In genomic region chr10:71241899-71242620, GRCh38 we compare ENCODE assay signal across 1 cellular context.
TF ChIP-seq lines count a peak whose summit lies in the region.

No MANE protein-coding gene starts in this region.

TF ChIP-seq in H1, 55 proteins besides CTCF, POLR2A, EP300 and RAD21:
- TF ChIP-seq TBP (IDR thresholded peaks at IDR 0.05; ENCODE audit: low read depth, low read length) (no peak), SIN3A (conservative IDR thresholded peaks at IDR 0.05 in 1 of 2, IDR thresholded peaks at IDR 0.05 in 1 of 2; ENCODE audit: low read depth in 1 of 2, low read length in 2 of 2) (no peak)
